Comparison of ENCODE assay signal across 21 cellular contexts in genomic region chr9:122572456-122572855, GRCh38. TPM values are rescaled to one million over a fixed set of nuclear protein-coding genes. Genes with fewer than 3 reads are reported as not detected.
DNase-seq lines count a peak whose midpoint lies in the region; ATAC-seq and FAIRE-seq lines count a peak whose summit lies in the region.
"Had no signal": no experiment of that assay in that cellular context is flagged by ENCODE, and none has a peak within 500 bp of the region (broad histone marks: within the 10 kb centered on the region; RNA-seq: fewer than 3 reads in every experiment).

No MANE protein-coding gene starts in this region.

- DNase-seq in EL (peak; percentile 25), HT1080 (ENCODE audit: low read depth) (peak; percentile 6), fibroblast of peridontal ligament (ENCODE audit: extremely low read depth) (peak; percentile 3), urothelium cell line (ENCODE audit: low spot score) (no peak)
- DNase-seq: activated CD4-positive, alpha-beta T cell treated with anti-CD3 and anti-CD28 coated beads, Interleukin-2, amount 50 U/mL, for 48 hours; amygdala; Caco-2; effector memory CD8-positive, alpha-beta T cell; hippocampal formation; mesenchymal stem cell; natural killer cell; NCI-H2029 treated with DMSO at 0.1 percent for 48 hours; stimulated activated CD4-positive, alpha-beta T cell treated with anti-CD3 and anti-CD28 coated beads, Interleukin-4, amount 100 ng/mL, for 4 hours; stimulated activated CD8-positive, alpha-beta memory T cell treated with anti-CD3 and anti-CD28 coated beads, Interleukin-4, amount 100 ng/mL, for 48 hours had no signal

- no peak for ATAC-seq in GM18502 (IDR thresholded peaks at IDR 0.05; ENCODE audit: poor library complexity, unreplicated experiment)
- ATAC-seq: effector memory CD8-positive, alpha-beta T cell; natural killer cell had no signal

- FAIRE-seq in urothelium cell line (lab: Jason Lieb, UNC) = no peak
- FAIRE-seq: keratinocyte had no signal

RNA-seq across cellular contexts. Expression of gene OR1L8, which starts 10.7 kb away (rescaled TPM):
- not detected in 2 replicates for total RNA-seq in HT1080 (2014; rRNA removed; shearing (Covaris generic))
- not detected in 2 replicates for polyA plus RNA-seq in HT1080 (2015; cell fraction: cytosol; rRNA removed)
- not detected in 2 replicates for polyA plus RNA-seq in HT1080 (2015; cell fraction: nucleus; rRNA removed)
- total RNA-seq: activated T-helper 2 cell treated with anti-CD3 and anti-CD28 coated beads, Interferon-gamma antibody, Interleukin-2, Interleukin-4, amounts not matched to agents 10 μg/mL and 5 μg/mL and 100 μg/mL, durations not matched to agents 14 hours and 24 hours and 36 hours; Caco-2; G401; skeletal muscle tissue had no signal
- polyA plus RNA-seq: keratinocyte, thymus had no signal

RNA-seq across cellular contexts. Expression of gene OR1N2, which starts 19.5 kb away (rescaled TPM):
- total RNA-seq in HT1080 (2014; rRNA removed; shearing (Covaris generic)) = not detected in 2 replicates
- polyA plus RNA-seq in HT1080 (2015; cell fraction: cytosol; rRNA removed) = not detected in 2 replicates
- polyA plus RNA-seq in HT1080 (2015; cell fraction: nucleus; rRNA removed) = not detected in 2 replicates
- total RNA-seq: activated T-helper 2 cell treated with anti-CD3 and anti-CD28 coated beads, Interferon-gamma antibody, Interleukin-2, Interleukin-4, amounts not matched to agents 10 μg/mL and 5 μg/mL and 100 μg/mL, durations not matched to agents 14 hours and 24 hours and 36 hours; Caco-2; G401; natural killer cell; NCI-H460; skeletal muscle tissue had no signal
- polyA plus RNA-seq: keratinocyte, thymus had no signal

RNA-seq across cellular contexts. Expression of gene OR1Q1, which starts 42.1 kb away (rescaled TPM):
- total RNA-seq in HT1080 (2014; rRNA removed; shearing (Covaris generic)) = not detected in 2 replicates
- not detected in 2 replicates for polyA plus RNA-seq in HT1080 (2015; cell fraction: cytosol; rRNA removed)
- not detected in 2 replicates for polyA plus RNA-seq in HT1080 (2015; cell fraction: nucleus; rRNA removed)
- total RNA-seq: activated T-helper 2 cell treated with anti-CD3 and anti-CD28 coated beads, Interferon-gamma antibody, Interleukin-2, Interleukin-4, amounts not matched to agents 10 μg/mL and 5 μg/mL and 100 μg/mL, durations not matched to agents 14 hours and 24 hours and 36 hours; Caco-2; G401; natural killer cell; NCI-H460; skeletal muscle tissue had no signal
- polyA plus RNA-seq: keratinocyte had no signal

RNA-seq across cellular contexts. Expression of gene OR1N1, which starts 45.4 kb away (rescaled TPM):
- not detected in 2 replicates for total RNA-seq in HT1080 (2014; rRNA removed; shearing (Covaris generic))
- not detected in 2 replicates for polyA plus RNA-seq in HT1080 (2015; cell fraction: cytosol; rRNA removed)
- not detected in 2 replicates for polyA plus RNA-seq in HT1080 (2015; cell fraction: nucleus; rRNA removed)
- total RNA-seq: activated T-helper 2 cell treated with anti-CD3 and anti-CD28 coated beads, Interferon-gamma antibody, Interleukin-2, Interleukin-4, amounts not matched to agents 10 μg/mL and 5 μg/mL and 100 μg/mL, durations not matched to agents 14 hours and 24 hours and 36 hours; Caco-2; G401; natural killer cell; NCI-H460; skeletal muscle tissue had no signal
- polyA plus RNA-seq: keratinocyte, thymus had no signal

RNA-seq across cellular contexts. Expression of gene OR1J4, which starts 53.5 kb away (rescaled TPM):
- not detected in 2 replicates for total RNA-seq in HT1080 (2014; rRNA removed; shearing (Covaris generic))
- polyA plus RNA-seq in HT1080 (2015; cell fraction: cytosol; rRNA removed) = not detected in 2 replicates
- polyA plus RNA-seq in HT1080 (2015; cell fraction: nucleus; rRNA removed) = not detected in 2 replicates
- total RNA-seq: activated T-helper 2 cell treated with anti-CD3 and anti-CD28 coated beads, Interferon-gamma antibody, Interleukin-2, Interleukin-4, amounts not matched to agents 10 μg/mL and 5 μg/mL and 100 μg/mL, durations not matched to agents 14 hours and 24 hours and 36 hours; Caco-2; G401; natural killer cell; NCI-H460; skeletal muscle tissue had no signal
- polyA plus RNA-seq: keratinocyte had no signal
